In genomic region chr3:191307341-191307740, GRCh38 we compare ENCODE assay signal across 39 cellular contexts. TPM values are rescaled to one million over a fixed set of nuclear protein-coding genes. Genes with fewer than 3 reads are reported as not detected.
"Had no signal": no experiment of that assay in that cellular context is flagged by ENCODE, and none has a peak within 500 bp of the region (broad histone marks: within the 10 kb centered on the region; RNA-seq: fewer than 3 reads in every experiment).

No MANE protein-coding gene starts in this region.

- H3K27me3 ChIP-seq: adrenal gland, body of pancreas, brain microvascular endothelial cell, breast epithelium had no signal

- H3K4me1 ChIP-seq: adrenal gland, body of pancreas, breast epithelium had no signal

- H3K36me3 ChIP-seq: adrenal gland, brain microvascular endothelial cell, breast epithelium had no signal

- H3K36me3 Mint-ChIP-seq: activated CD4-positive, alpha-beta memory T cell treated with anti-CD3 and anti-CD28 coated beads for 36 hours; activated naive CD4-positive, alpha-beta T cell treated with anti-CD3 and anti-CD28 coated beads, Interleukin-2, amount 50 U/mL, for 72 hours; activated naive CD8-positive, alpha-beta T cell treated with anti-CD3 and anti-CD28 coated beads for 36 hours had no signal

- H3K4me3 ChIP-seq: adrenal gland, body of pancreas, breast epithelium had no signal

- H3K9me3 ChIP-seq: adrenal gland, body of pancreas, breast epithelium had no signal

- H3K4me3 Mint-ChIP-seq: activated B cell treated with CpG ODN at 0.5 μM for 24 hours; activated CD4-positive, alpha-beta memory T cell treated with anti-CD3 and anti-CD28 coated beads for 36 hours; activated CD4-positive, alpha-beta T cell treated with anti-CD3 and anti-CD28 coated beads, Interleukin-2, amount 10 ng/mL, durations not matched to agents 24 days and 14 days; activated CD8-positive, alpha-beta T cell treated with anti-CD3 and anti-CD28 coated beads for 36 hours; activated naive CD4-positive, alpha-beta T cell treated with anti-CD3 and anti-CD28 coated beads for 36 hours; activated naive CD8-positive, alpha-beta T cell treated with anti-CD3 and anti-CD28 coated beads for 36 hours; activated T-cell treated with anti-CD3 and anti-CD28 coated beads, Interleukin-2, amount 50 U/mL, for 4 hours; activated T-cell treated with anti-CD3 and anti-CD28 coated beads, Interleukin-2, amount 50 U/mL, for 72 hours; activated T-helper 1 cell treated with anti-CD3 and anti-CD28 coated beads, Interleukin-12 subunit alpha, Interleukin-12 subunit beta, Interleukin-2, Interleukin-4 antibody, amounts not matched to agents 30 ng/mL and 10 ng/mL and 1 ng/mL, durations not matched to agents 14 hours and 24 hours and 36 hours; activated T-helper 17 cell treated with anti-CD3 and anti-CD28 coated beads, Interleukin-2, amount 50 U/mL, for 72 hours; T-helper 1 cell treated with Interleukin-12 subunit alpha and Interleukin-12 subunit beta and Interleukin-4 antibody, amounts not matched to agents 30 μg/mL and 1 μg/mL, for 36 hours; T-helper 2 cell treated with Interferon-gamma antibody and Interleukin-4, amounts not matched to agents 5 μg/mL and 100 μg/mL, for 36 hours had no signal

- ATAC-seq: activated CD8-positive, alpha-beta T cell treated with anti-CD3 and anti-CD28 coated beads for 36 hours; activated naive CD4-positive, alpha-beta T cell treated with anti-CD3 and anti-CD28 coated beads, Interleukin-2, amount 50 U/mL, for 72 hours; activated T-cell treated with anti-CD3 and anti-CD28 coated beads, Interleukin-2, amount 50 U/mL, for 4 hours; activated T-cell treated with anti-CD3 and anti-CD28 coated beads, Interleukin-2, amount 50 U/mL, for 72 hours; activated T-helper 17 cell treated with anti-CD3 and anti-CD28 coated beads, Interleukin-2, amount 50 U/mL, for 72 hours; body of pancreas had no signal

- H3K4me1 Mint-ChIP-seq: activated CD4-positive, alpha-beta T cell treated with anti-CD3 and anti-CD28 coated beads, Interleukin-2, amount 10 ng/mL, durations not matched to agents 24 days and 14 days; activated naive CD8-positive, alpha-beta T cell treated with anti-CD3 and anti-CD28 coated beads for 36 hours; activated T-helper 17 cell treated with anti-CD3 and anti-CD28 coated beads, Interleukin-2, amount 50 U/mL, for 72 hours had no signal

- DNase-seq: activated B cell treated with CpG ODN at 0.5 μM for 24 hours; activated CD4-positive, alpha-beta memory T cell treated with anti-CD3 and anti-CD28 coated beads for 36 hours; activated CD4-positive, alpha-beta T cell treated with anti-CD3 and anti-CD28 coated beads for 4 hours; activated CD4-positive, alpha-beta T cell treated with anti-CD3 and anti-CD28 coated beads, Interleukin-2, amount 10 ng/mL, durations not matched to agents 24 days and 14 days; activated CD4-positive, alpha-beta T cell treated with anti-CD3 and anti-CD28 coated beads, Interleukin-2, amount 50 U/mL, for 1 hour; activated CD4-positive, alpha-beta T cell treated with anti-CD3 and anti-CD28 coated beads, Interleukin-2, amount 50 U/mL, for 4 hours; activated CD4-positive, CD25-positive, alpha-beta regulatory T cell treated with anti-CD3 and anti-CD28 coated beads, Interleukin-2, amount 50 U/mL, for 72 hours; activated CD8-positive, alpha-beta memory T cell treated with anti-CD3 and anti-CD28 coated beads, Interleukin-2, amount 50 U/mL, for 4 hours; activated CD8-positive, alpha-beta T cell treated with anti-CD3 and anti-CD28 coated beads for 36 hours; activated effector memory CD4-positive, alpha-beta T cell treated with anti-CD3 and anti-CD28 coated beads, Interleukin-2, amount 50 U/mL, for 16 hours; activated gamma-delta T cell treated with Interleukin-2 at 50 U/mL for 16 hours; activated naive CD4-positive, alpha-beta T cell; activated naive CD4-positive, alpha-beta T cell treated with anti-CD3 and anti-CD28 coated beads for 36 hours; activated naive CD4-positive, alpha-beta T cell treated with anti-CD3 and anti-CD28 coated beads, Interleukin-2, amount 50 U/mL, for 16 hours; activated naive CD8-positive, alpha-beta T cell treated with anti-CD3 and anti-CD28 coated beads for 36 hours; activated T-cell treated with anti-CD3 and anti-CD28 coated beads for 4 hours; activated T-cell treated with anti-CD3 and anti-CD28 coated beads, Interleukin-2, amount 50 U/mL, for 1 hour; activated T-cell treated with anti-CD3 and anti-CD28 coated beads, Interleukin-2, amount 50 U/mL, for 4 hours; activated T-cell treated with anti-CD3 and anti-CD28 coated beads, Interleukin-2, amount 50 U/mL, for 72 hours; adrenal gland; amniotic stem cell; aorta; body of pancreas; brain microvascular endothelial cell; central memory CD4-positive, alpha-beta T cell; T-helper 1 cell; T-helper 2 cell; T-helper 9 cell had no signal

- FAIRE-seq: astrocyte, TTC549 had no signal

- H3K9me3 Mint-ChIP-seq: activated B cell treated with CpG ODN at 0.5 μM for 24 hours; activated CD4-positive, alpha-beta memory T cell treated with anti-CD3 and anti-CD28 coated beads for 36 hours; activated CD8-positive, alpha-beta T cell treated with anti-CD3 and anti-CD28 coated beads for 36 hours; activated naive CD4-positive, alpha-beta T cell treated with anti-CD3 and anti-CD28 coated beads, Interleukin-2, amount 50 U/mL, for 72 hours; activated naive CD8-positive, alpha-beta T cell treated with anti-CD3 and anti-CD28 coated beads for 36 hours; activated T-cell treated with anti-CD3 and anti-CD28 coated beads, Interleukin-2, amount 50 U/mL, for 4 hours; activated T-helper 1 cell treated with anti-CD3 and anti-CD28 coated beads, Interleukin-12 subunit alpha, Interleukin-12 subunit beta, Interleukin-2, Interleukin-4 antibody, amounts not matched to agents 30 ng/mL and 10 ng/mL and 1 ng/mL, durations not matched to agents 14 hours and 24 hours and 36 hours; T-helper 1 cell treated with Interleukin-12 subunit alpha and Interleukin-12 subunit beta and Interleukin-4 antibody, amounts not matched to agents 30 μg/mL and 1 μg/mL, for 36 hours; T-helper 2 cell treated with Interferon-gamma antibody and Interleukin-4, amounts not matched to agents 5 μg/mL and 100 μg/mL, for 36 hours had no signal

- H3K27ac ChIP-seq: adrenal gland, body of pancreas, brain microvascular endothelial cell, breast epithelium, VCaP had no signal

- H3K27me3 Mint-ChIP-seq: activated B cell treated with CpG ODN at 0.5 μM for 24 hours; activated CD4-positive, alpha-beta T cell treated with anti-CD3 and anti-CD28 coated beads, Interleukin-2, amount 10 ng/mL, durations not matched to agents 24 days and 14 days; activated CD8-positive, alpha-beta T cell treated with anti-CD3 and anti-CD28 coated beads for 36 hours; activated naive CD8-positive, alpha-beta T cell treated with anti-CD3 and anti-CD28 coated beads for 36 hours; activated T-helper 17 cell treated with anti-CD3 and anti-CD28 coated beads, Interleukin-2, amount 50 U/mL, for 72 hours had no signal

- H3K27ac Mint-ChIP-seq: activated B cell treated with CpG ODN at 0.5 μM for 24 hours; activated CD4-positive, alpha-beta memory T cell treated with anti-CD3 and anti-CD28 coated beads for 36 hours; activated CD4-positive, alpha-beta T cell treated with anti-CD3 and anti-CD28 coated beads, Interleukin-2, amount 10 ng/mL, durations not matched to agents 24 days and 14 days; activated CD8-positive, alpha-beta T cell treated with anti-CD3 and anti-CD28 coated beads for 36 hours; activated naive CD4-positive, alpha-beta T cell treated with anti-CD3 and anti-CD28 coated beads for 36 hours; activated naive CD4-positive, alpha-beta T cell treated with anti-CD3 and anti-CD28 coated beads, Interleukin-2, amount 50 U/mL, for 72 hours; activated naive CD8-positive, alpha-beta T cell treated with anti-CD3 and anti-CD28 coated beads for 36 hours; activated T-cell treated with anti-CD3 and anti-CD28 coated beads, Interleukin-2, amount 50 U/mL, for 72 hours; activated T-helper 1 cell treated with anti-CD3 and anti-CD28 coated beads, Interleukin-12 subunit alpha, Interleukin-12 subunit beta, Interleukin-2, Interleukin-4 antibody, amounts not matched to agents 30 ng/mL and 10 ng/mL and 1 ng/mL, durations not matched to agents 14 hours and 24 hours and 36 hours; activated T-helper 17 cell treated with anti-CD3 and anti-CD28 coated beads, Interleukin-2, amount 50 U/mL, for 72 hours; T-helper 1 cell treated with Interleukin-12 subunit alpha and Interleukin-12 subunit beta and Interleukin-4 antibody, amounts not matched to agents 30 μg/mL and 1 μg/mL, for 36 hours; T-helper 2 cell treated with Interferon-gamma antibody and Interleukin-4, amounts not matched to agents 5 μg/mL and 100 μg/mL, for 36 hours had no signal

RNA-seq across cellular contexts. Expression of gene UTS2B, which starts 23.0 kb away (rescaled TPM):
- total RNA-seq: activated CD4-positive, alpha-beta memory T cell treated with anti-CD3 and anti-CD28 coated beads for 36 hours; activated CD4-positive, alpha-beta T cell treated with anti-CD3 and anti-CD28 coated beads, Interleukin-2, amount 10 ng/mL, durations not matched to agents 24 days and 14 days; activated CD8-positive, alpha-beta memory T cell treated with anti-CD3 and anti-CD28 coated beads for 36 hours; activated CD8-positive, alpha-beta T cell treated with anti-CD3 and anti-CD28 coated beads for 36 hours; activated naive CD4-positive, alpha-beta T cell treated with anti-CD3 and anti-CD28 coated beads for 36 hours; activated naive CD4-positive, alpha-beta T cell treated with anti-CD3 and anti-CD28 coated beads, Interleukin-2, amount 50 U/mL, for 72 hours; activated naive CD8-positive, alpha-beta T cell treated with anti-CD3 and anti-CD28 coated beads for 36 hours; activated T-cell treated with anti-CD3 and anti-CD28 coated beads, Interleukin-2, amount 50 U/mL, for 4 hours; activated T-cell treated with anti-CD3 and anti-CD28 coated beads, Interleukin-2, amount 50 U/mL, for 72 hours; activated T-helper 1 cell treated with anti-CD3 and anti-CD28 coated beads, Interleukin-12 subunit alpha, Interleukin-12 subunit beta, Interleukin-2, Interleukin-4 antibody, amounts not matched to agents 30 ng/mL and 10 ng/mL and 1 ng/mL, durations not matched to agents 14 hours and 24 hours and 36 hours; activated T-helper 17 cell treated with anti-CD3 and anti-CD28 coated beads, Interleukin-2, amount 50 U/mL, for 72 hours; body of pancreas; cardiac septum had no signal
